17 cellular contexts compared by ENCODE assay signal in the genomic region with DNA sequence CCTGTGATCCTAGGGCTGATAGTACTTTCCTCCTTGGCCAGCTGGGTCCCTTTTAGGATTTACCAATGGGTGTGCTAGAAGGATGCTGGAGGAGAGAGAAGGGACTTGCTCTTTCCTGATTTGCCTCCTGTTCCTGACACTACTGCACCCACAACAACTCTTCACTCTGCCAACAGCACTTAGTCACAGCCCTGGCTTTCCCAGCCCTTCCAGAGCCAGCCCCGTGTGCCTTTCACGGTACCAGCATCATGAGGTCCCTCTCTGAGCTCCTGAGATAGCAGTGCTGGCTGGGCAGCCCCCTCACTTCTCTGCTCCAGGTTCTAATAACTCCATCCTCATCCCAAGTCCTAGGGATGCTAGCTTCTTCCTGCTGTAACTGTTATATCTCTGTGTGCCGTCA.
DNase-seq lines count a peak whose midpoint lies in the region; ATAC-seq, FAIRE-seq and TF ChIP-seq lines count a peak whose summit lies in the region.
"Had no signal": no experiment of that assay in that cellular context is flagged by ENCODE, and none has a peak within 500 bp of the region (broad histone marks: within the 10 kb centered on the region; RNA-seq: fewer than 3 reads in every experiment).

No MANE protein-coding gene starts in this region.

- no peaks in the 10 kb centered on the region for H3K4me1 Mint-ChIP-seq in CD8-positive, alpha-beta memory T cell

- no peaks in the 10 kb centered on the region for H3K9me2 ChIP-seq in PC-3 (replicated peaks; ENCODE audit: low read length)
- H3K9me2 ChIP-seq: SK-N-SH had no signal

- no peaks in the 10 kb centered on the region for H3K27me3 ChIP-seq in CD8-positive, alpha-beta memory T cell (ENCODE audit: insufficient read depth, low read length, poor library complexity, severe bottlenecking)
- no peaks in the 10 kb centered on the region for H3K27me3 ChIP-seq in PC-3 (ENCODE audit: low read length)
- no peaks in the 10 kb centered on the region for H3K27me3 ChIP-seq in pancreas

- no peak overlapping the region for H3K27ac Mint-ChIP-seq in CD8-positive, alpha-beta memory T cell

- H3F3A ChIP-seq in PC-3 (ENCODE audit: low read length, unreplicated experiment): no peaks in the 10 kb centered on the region

- no peak for TF ChIP-seq CTCF in PC-3 (conservative IDR thresholded peaks at IDR 0.05; ENCODE audit: low read depth, low read length)
- TF ChIP-seq CTCF in epithelial cell of esophagus (IDR thresholded peaks at IDR 0.05; ENCODE audit: insufficient read depth, low read depth, low read length, missing control alignments): no peak
- TF ChIP-seq CTCF in pancreas (IDR thresholded peaks at IDR 0.05): no peak

- no peak overlapping the region for H3K4me3 ChIP-seq in CD8-positive, alpha-beta memory T cell (ENCODE audit: low read length)
- H3K4me3 ChIP-seq in PC-3 (ENCODE audit: low read length): peak overlapping the region; percentile 58; the same call in 1 of the 2 replicates
- no peak overlapping the region for H3K4me3 ChIP-seq in epithelial cell of esophagus (ENCODE audit: low read length)
- H3K4me3 ChIP-seq in pancreas: no peak overlapping the region
- H3K4me3 ChIP-seq: A549 had no signal

- intact Hi-C loops in PC-3 (cut with micrococcal nuclease): loop anchor here (5.0 kb wide), 1 partner anchor 44 kb away; no protein-coding TSS in a partner anchor
- intact Hi-C loops in pancreas (cut with DNase I): no loop called here

- no peak overlapping the region for H2AFZ ChIP-seq in PC-3 (ENCODE audit: low read length)

- H3K9me3 ChIP-seq in CD8-positive, alpha-beta memory T cell (ENCODE audit: low read length): no peaks in the 10 kb centered on the region
- H3K9me3 ChIP-seq in PC-3 (ENCODE audit: low read length): no peaks in the 10 kb centered on the region
- no peaks in the 10 kb centered on the region for H3K9me3 ChIP-seq in pancreas
- H3K9me3 ChIP-seq: A549, SK-N-SH had no signal

- ATAC-seq in PC-3: peak; percentile 42
- ATAC-seq in pancreas: peak in 3 of 4 donors; percentile 13 to 32 (median 21)
- no peak for ATAC-seq in HG03354 (IDR thresholded peaks at IDR 0.05; ENCODE audit: poor library complexity, severe bottlenecking, unreplicated experiment)

- H4K20me1 ChIP-seq in PC-3 (ENCODE audit: low read length): no peaks in the 10 kb centered on the region

- peaks cover 32 to 56% of the 10 kb centered on the region in 2 donors for H3K27me3 Mint-ChIP-seq in CD8-positive, alpha-beta memory T cell

- H3K9ac ChIP-seq in PC-3 (ENCODE audit: low read length): peak overlapping the region; percentile 52
- H3K9ac ChIP-seq: SK-N-SH had no signal

- H3K4me3 Mint-ChIP-seq in CD8-positive, alpha-beta memory T cell: no peak overlapping the region

- H3K36me3 Mint-ChIP-seq in CD8-positive, alpha-beta memory T cell: no peaks in the 10 kb centered on the region

- H3K79me2 ChIP-seq in PC-3 (ENCODE audit: low read length): no peaks in the 10 kb centered on the region

- 49 to 58% methylated on average over 3 of the region's 3 CpGs for WGBS in pancreas, 2 donors

- H3K27ac ChIP-seq in CD8-positive, alpha-beta memory T cell (ENCODE audit: low read depth, low read length): peak overlapping the region; percentile 67
- H3K27ac ChIP-seq in PC-3 (ENCODE audit: low read length) (peak overlapping the region; percentile 89), pancreas (no peak overlapping the region)
- H3K27ac ChIP-seq: A549, HL-60 had no signal

- H3K4me1 ChIP-seq in CD8-positive, alpha-beta memory T cell (ENCODE audit: insufficient read depth, low read length): no peaks in the 10 kb centered on the region
- H3K4me1 ChIP-seq in PC-3 (ENCODE audit: insufficient read depth, low read length): peaks cover 74% of the 10 kb centered on the region
- no peaks in the 10 kb centered on the region for H3K4me1 ChIP-seq in pancreas
- H3K4me1 ChIP-seq: A549 had no signal

- no peaks in the 10 kb centered on the region for H3K9me3 Mint-ChIP-seq in CD8-positive, alpha-beta memory T cell

- FAIRE-seq in pancreas (lab: Jason Lieb, UNC): no peak
- FAIRE-seq: A549 had no signal

- no peaks in the 10 kb centered on the region for H3K36me3 ChIP-seq in CD8-positive, alpha-beta memory T cell (ENCODE audit: insufficient read depth, low read length)
- H3K36me3 ChIP-seq in PC-3 (ENCODE audit: low read depth, low read length): no peaks in the 10 kb centered on the region
- H3K36me3 ChIP-seq in pancreas: no peaks in the 10 kb centered on the region

- peak overlapping the region; percentile 82 for H3K4me2 ChIP-seq in PC-3 (ENCODE audit: low read length)
- H3K4me2 ChIP-seq: A549, SK-N-SH had no signal

- no peak for DNase-seq in CD8-positive, alpha-beta memory T cell
- DNase-seq in PC-3 (peak; percentile 59), epithelial cell of esophagus (ENCODE audit: low read depth) (peak; percentile 28), pancreas (no peak), nucleus accumbens (lab: John Stamatoyannopoulos, UW) (no peak), iPS-NIHi7 (ENCODE audit: extremely low spot score) (no peak), NCI-H1417 treated with DMSO at 0.1 percent for 48 hours (lab: John Stamatoyannopoulos, UW) (no peak)
- DNase-seq: HCEC 1CT, MV-4-11, NCI-H1436, NCI-H2029 treated with DMSO at 0.1 percent for 48 hours, NCI-H774, Right ventricle myocardium superior, SK-N-SH had no signal

- no TSS peak for BruUV-seq in PC-3 (replicated peaks; lab: Mats Ljungman, UMichigan)

- CTCF ChIA-PET in CD8-positive, alpha-beta memory T cell (lab: Charles Lee): no interaction called here
- CTCF ChIA-PET in PC-3 (lab: Charles Lee): interaction anchor here (1.4 kb wide), 1 partner anchor 18 kb away, joined by 6 read pairs; no protein-coding TSS in a partner anchor

- POLR2A ChIA-PET in CD8-positive, alpha-beta memory T cell (lab: Charles Lee): interaction anchor here (0.7 kb wide), 1 partner anchor 770 kb away, joined by 3 read pairs; no protein-coding TSS in a partner anchor
- POLR2A ChIA-PET in PC-3 (lab: Charles Lee; ENCODE audit: unreplicated experiment): no interaction called here

Comparison
In these comparisons a context has a peak if more than half of its experiments do, and no peak if none do; other contexts are left out.
1. DNase-seq: peak in PC-3 (single experiment) and epithelial cell of esophagus (single experiment); none in CD8-positive, alpha-beta memory T cell (0 of 5), pancreas (0 of 6), nucleus accumbens (0 of 56), iPS-NIHi7 (single experiment) and NCI-H1417 treated with DMSO at 0.1 percent for 48 hours (single experiment).
2. H3K27ac ChIP-seq: peak in CD8-positive, alpha-beta memory T cell (single experiment) and PC-3 (single experiment); none in pancreas (0 of 4).